ENCODE assay signal across 25 cellular contexts in genomic region chr11:44071157-44071556, GRCh38. TPM values are rescaled to one million over a fixed set of nuclear protein-coding genes. Genes with fewer than 3 reads are reported as not detected.
"Had no signal": no experiment of that assay in that cellular context is flagged by ENCODE, and none has a peak within 500 bp of the region (broad histone marks: within the 10 kb centered on the region; RNA-seq: fewer than 3 reads in every experiment).

No MANE protein-coding gene starts in this region.

- H3K27ac ChIP-seq: coronary artery, esophagus squamous epithelium, gastrocnemius medialis, lower lobe of right lung, stomach, suprapubic skin, transverse colon, uterus had no signal

- H3K27me3 ChIP-seq: esophagus squamous epithelium, gastrocnemius medialis, stomach, suprapubic skin, transverse colon, uterus had no signal

- H3K36me3 ChIP-seq: transverse colon, uterus had no signal

- H3K4me3 ChIP-seq: coronary artery, esophagus squamous epithelium, gastrocnemius medialis, lower lobe of right lung, stomach, suprapubic skin, transverse colon, uterus had no signal

- H3K27me3 Mint-ChIP-seq: activated naive CD8-positive, alpha-beta T cell treated with anti-CD3 and anti-CD28 coated beads, Interleukin-2, amount 10 ng/mL, durations not matched to agents 7 days and 5 days; naive thymus-derived CD4-positive, alpha-beta T cell; stimulated activated memory B cell treated with anti-CD40 and anti-IgM and Interleukin-4, amounts not matched to agents 10 μg/mL and 1 μg/mL and 100 μg/mL, for 72 hours had no signal

- H3K9me3 ChIP-seq: esophagus squamous epithelium, gastrocnemius medialis, lower lobe of right lung, stomach, suprapubic skin, transverse colon, uterus had no signal

- H3K4me3 Mint-ChIP-seq: activated naive CD8-positive, alpha-beta T cell treated with anti-CD3 and anti-CD28 coated beads, Interleukin-2, amount 10 ng/mL, durations not matched to agents 7 days and 5 days; naive thymus-derived CD4-positive, alpha-beta T cell; neural crest cell; stimulated activated memory B cell treated with anti-CD40 and anti-IgM and Interleukin-4, amounts not matched to agents 10 μg/mL and 1 μg/mL and 100 μg/mL, for 72 hours had no signal

- H3K27ac Mint-ChIP-seq: activated naive CD8-positive, alpha-beta T cell treated with anti-CD3 and anti-CD28 coated beads, Interleukin-2, amount 10 ng/mL, durations not matched to agents 7 days and 5 days; naive thymus-derived CD4-positive, alpha-beta T cell; stimulated activated memory B cell treated with anti-CD40 and anti-IgM and Interleukin-4, amounts not matched to agents 10 μg/mL and 1 μg/mL and 100 μg/mL, for 72 hours had no signal

- DNase-seq: activated CD8-positive, alpha-beta memory T cell treated with anti-CD3 and anti-CD28 coated beads, Interleukin-2, amount 50 U/mL, for 48 hours; activated naive CD4-positive, alpha-beta T cell treated with Interleukin-2 at 50 U/mL for 16 hours; activated naive CD8-positive, alpha-beta T cell treated with anti-CD3 and anti-CD28 coated beads, Interleukin-2, amount 10 ng/mL, durations not matched to agents 7 days and 5 days; activated T-cell treated with anti-CD3 and anti-CD28 coated beads, Interleukin-2, amount 50 U/mL, for 48 hours; amniotic stem cell; esophagus squamous epithelium; gastrocnemius medialis; lower lobe of right lung; naive thymus-derived CD4-positive, alpha-beta T cell; occipital lobe; small intestine; stimulated activated CD4-positive, alpha-beta T cell treated with anti-CD3 and anti-CD28 coated beads, Interleukin-15, amount 100 ng/mL, for 24 hours; stomach; transverse colon; uterus had no signal

- H3K9me3 Mint-ChIP-seq: activated naive CD8-positive, alpha-beta T cell treated with anti-CD3 and anti-CD28 coated beads, Interleukin-2, amount 10 ng/mL, durations not matched to agents 7 days and 5 days; naive thymus-derived CD4-positive, alpha-beta T cell; neural crest cell; stimulated activated memory B cell treated with anti-CD40 and anti-IgM and Interleukin-4, amounts not matched to agents 10 μg/mL and 1 μg/mL and 100 μg/mL, for 72 hours had no signal

- ATAC-seq: gastrocnemius medialis; left lobe of liver; lower lobe of right lung; sciatic nerve; stimulated activated memory B cell treated with anti-CD40 and anti-IgM and Interleukin-4, amounts not matched to agents 10 μg/mL and 1 μg/mL and 100 μg/mL, for 72 hours had no signal

RNA-seq across cellular contexts. Expression of gene ACCSL, which starts 23.4 kb away (rescaled TPM):
- total RNA-seq: activated CD8-positive, alpha-beta memory T cell treated with anti-CD3 and anti-CD28 coated beads for 36 hours; activated naive CD8-positive, alpha-beta T cell treated with anti-CD3 and anti-CD28 coated beads, Interleukin-2, amount 10 ng/mL, durations not matched to agents 7 days and 5 days; bronchial epithelial cell; esophagus squamous epithelium; gastrocnemius medialis; kidney epithelial cell; left lobe of liver; lower lobe of right lung; naive thymus-derived CD4-positive, alpha-beta T cell; neural crest cell; occipital lobe; sciatic nerve; stomach; T-helper 2 cell treated with Interferon-gamma antibody and Interleukin-4, amounts not matched to agents 100 ng/mL and 5 ng/mL, for 36 hours; transverse colon; uterus had no signal
- polyA plus RNA-seq: naive thymus-derived CD4-positive, alpha-beta T cell; small intestine; stomach had no signal
